Comparison of ENCODE assay signal across 22 cellular contexts in the genomic region with DNA sequence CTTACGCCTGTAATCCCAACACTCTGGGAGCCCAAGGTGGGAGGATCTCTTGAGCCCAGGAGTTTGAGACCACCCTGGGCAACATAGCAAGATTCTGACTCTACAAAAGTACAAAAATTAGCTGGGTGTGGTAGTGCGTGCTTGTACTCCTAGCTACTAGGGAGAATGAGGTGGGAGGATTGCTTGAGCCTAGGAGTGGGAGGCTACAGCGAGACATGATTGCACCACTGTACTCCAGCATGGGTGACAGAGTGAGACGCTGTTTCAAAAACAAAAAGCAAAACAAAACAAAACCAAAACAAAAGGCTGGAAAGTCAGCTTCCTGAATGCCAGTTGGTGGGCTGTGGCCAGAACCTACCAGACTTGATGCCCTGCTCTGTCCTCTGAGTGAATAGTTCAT.
"Had no signal": no experiment of that assay in that cellular context is flagged by ENCODE, and none has a peak within 500 bp of the region (broad histone marks: within the 10 kb centered on the region; RNA-seq: fewer than 3 reads in every experiment).

No MANE protein-coding gene starts in this region.

- H3K36me3 ChIP-seq: MG63, SJSA1 had no signal

- H3K9me3 ChIP-seq: MG63, SJSA1 had no signal

- DNase-seq: IMR-90, Karpas-422, KG1, MG63, NCI-H1092, NCI-H1105 treated with DMSO at 0.1 percent for 48 hours, NCI-H1417 treated with DMSO at 0.1 percent for 48 hours, NCI-H146, NCI-H1694 treated with DMSO at 0.1 percent for 48 hours, NCI-H1930, NCI-H2081, NCI-H2107, NCI-H2227 treated with DMSO at 0.1 percent for 48 hours, NCI-H524, NCI-H526 treated with DMSO at 0.1 percent for 48 hours, NCI-H748 treated with DMSO at 0.1 percent for 48 hours, Right ventricle myocardium superior, RPMI8226, SIG-M5 had no signal

- ATAC-seq: HepG2 had no signal

- H3K4me3 ChIP-seq: MG63, SJSA1, SK-N-MC had no signal

- H3K4me1 ChIP-seq: SJSA1 had no signal

- H3K27ac ChIP-seq: SJSA1, SK-N-MC had no signal

- H3K27me3 ChIP-seq: MG63, SJSA1 had no signal
